Comparison of ENCODE assay signal across 7 cellular contexts in the genomic region with DNA sequence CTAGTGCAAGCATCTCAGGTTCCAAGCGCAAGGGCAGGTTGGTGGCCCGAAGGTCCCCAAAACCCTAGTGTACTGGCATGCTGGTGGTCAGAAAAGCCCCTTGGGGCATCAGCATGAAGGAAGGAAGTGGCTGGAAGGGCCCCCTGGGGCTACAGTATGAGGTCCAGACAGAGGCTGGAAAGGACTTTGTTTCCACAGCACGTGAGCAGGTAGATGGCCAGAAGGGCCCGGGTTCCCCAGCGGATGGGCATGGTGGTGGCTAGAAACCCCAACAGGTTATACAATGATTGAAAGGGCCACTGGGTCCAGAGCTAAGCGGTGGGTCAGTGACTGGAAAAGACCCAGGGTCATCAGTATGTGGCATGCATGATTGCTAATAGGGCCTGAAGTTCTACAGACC. TPM values are rescaled to one million over a fixed set of nuclear protein-coding genes. Genes with fewer than 3 reads are reported as not detected.
"Had no signal": no experiment of that assay in that cellular context is flagged by ENCODE, and none has a peak within 500 bp of the region (broad histone marks: within the 10 kb centered on the region; RNA-seq: fewer than 3 reads in every experiment).

No MANE protein-coding gene starts in this region.

- H3K27me3 Mint-ChIP-seq: IgD-negative memory B cell had no signal

- H3K27ac Mint-ChIP-seq: IgD-negative memory B cell had no signal

- ATAC-seq: HepG2, K562 had no signal

- DNase-seq: IMR-90 had no signal

- H3K27ac ChIP-seq: HL-60 had no signal

- H3K36me3 Mint-ChIP-seq: IgD-negative memory B cell had no signal

- H3K4me3 ChIP-seq: K562 had no signal

- H3K4me1 Mint-ChIP-seq: IgD-negative memory B cell had no signal

- H3K4me3 Mint-ChIP-seq: IgD-negative memory B cell had no signal

RNA-seq across cellular contexts. Expression of a gene that starts 34.7 kb away (rescaled TPM):
- total RNA-seq: HepG2, HT-29, HT1080, IMR-90, K562 had no signal
- polyA plus RNA-seq: HepG2, IgD-negative memory B cell, IMR-90 had no signal
